34 cellular contexts compared by ENCODE assay signal in the genomic region with DNA sequence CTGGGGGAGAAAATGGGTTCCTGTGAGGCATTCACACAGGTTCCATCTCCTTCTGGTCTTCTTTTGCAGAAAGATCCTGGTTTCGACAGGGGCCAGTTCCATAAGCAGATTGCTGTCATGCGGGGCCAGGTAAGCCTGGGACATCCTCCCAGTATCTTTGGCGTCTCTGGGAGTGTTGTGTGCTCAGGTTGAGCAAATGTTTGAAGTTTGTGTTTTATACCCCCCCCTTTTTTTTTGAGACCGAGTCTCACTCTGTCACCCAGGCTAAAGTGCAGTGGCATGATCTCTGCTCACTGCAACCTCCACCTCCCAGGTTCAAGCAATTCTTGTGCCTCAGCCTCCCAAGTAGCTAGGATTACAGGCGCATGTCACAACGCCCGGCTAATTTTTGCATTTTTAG.
"Had no signal": no experiment of that assay in that cellular context is flagged by ENCODE, and none has a peak within 500 bp of the region (broad histone marks: within the 10 kb centered on the region; RNA-seq: fewer than 3 reads in every experiment).

No MANE protein-coding gene starts in this region.

- H3K9ac ChIP-seq: KMS-11 had no signal

- H3K27me3 ChIP-seq: MG63 had no signal

- H3K27ac ChIP-seq: KMS-11 had no signal

- DNase-seq: Karpas-422, Kasumi-1, KG1, MG63, MV-4-11, NCI-H1048, NCI-H1092, NCI-H1092 treated with DMSO at 0.1 percent for 48 hours, NCI-H1105, NCI-H1105 treated with DMSO at 0.1 percent for 48 hours, NCI-H1417 treated with DMSO at 0.1 percent for 48 hours, NCI-H1436, NCI-H1436 treated with DMSO at 0.1 percent for 48 hours, NCI-H146, NCI-H1694, NCI-H1694 treated with DMSO at 0.1 percent for 48 hours, NCI-H187, NCI-H187 treated with DMSO at 0.1 percent for 48 hours, NCI-H1930, NCI-H2029, NCI-H2029 treated with DMSO at 0.1 percent for 48 hours, NCI-H2081, NCI-H2081 treated with DMSO at 0.1 percent for 48 hours, NCI-H2107, NCI-H2171, NCI-H2171 treated with DMSO at 0.1 percent for 48 hours, NCI-H2227 treated with DMSO at 0.1 percent for 48 hours, NCI-H226, NCI-H345, NCI-H446, NCI-H446 treated with DMSO at 0.1 percent for 48 hours, NCI-H510A, NCI-H510A treated with DMSO at 0.1 percent for 48 hours had no signal

- H3K4me2 ChIP-seq: KMS-11 had no signal

- H3K9me3 ChIP-seq: MG63 had no signal

- H3K4me3 ChIP-seq: MG63 had no signal
